ENCODE assay signal across 22 cellular contexts in genomic region chr3:47404420-47404819, GRCh38. TPM values are rescaled to one million over a fixed set of nuclear protein-coding genes. Genes with fewer than 3 reads are reported as not detected.
DNase-seq lines count a peak whose midpoint lies in the region; ATAC-seq and TF ChIP-seq lines count a peak whose summit lies in the region.
"Had no signal": no experiment of that assay in that cellular context is flagged by ENCODE, and none has a peak within 500 bp of the region (broad histone marks: within the 10 kb centered on the region; RNA-seq: fewer than 3 reads in every experiment).

No MANE protein-coding gene starts in this region.

- H3K4me3 ChIP-seq in gastroesophageal sphincter, result no peak overlapping the region
- no peak overlapping the region for H3K4me3 ChIP-seq in sigmoid colon
- H3K4me3 ChIP-seq: BLaER1, GM12878, psoas muscle had no signal

- WGBS in gastroesophageal sphincter (ENCODE audit: low coverage in 1 of 2), 2 donors, result 21 to 44% methylated on average over 2 of the region's 13 CpGs
- 89 to 92% methylated on average over 13 of the region's 13 CpGs for WGBS in sigmoid colon, 2 donors

- H3K4me1 ChIP-seq in gastroesophageal sphincter (peaks cover 6 to 28% (median 16%) of the 10 kb centered on the region in 3 donors), sigmoid colon (peaks cover 0 to 26% (median 23%) of the 10 kb centered on the region in 4 donors)

- TF ChIP-seq CTCF in gastroesophageal sphincter (IDR thresholded peaks at IDR 0.05), result no peak
- no peak for TF ChIP-seq CTCF in sigmoid colon (IDR thresholded peaks at IDR 0.05)

- peaks cover 0 to 72% of the 10 kb centered on the region in 2 donors for H3K36me3 ChIP-seq in gastroesophageal sphincter
- H3K36me3 ChIP-seq in sigmoid colon, result peaks cover 19 to 50% (median 29%) of the 10 kb centered on the region in 4 donors

- TF ChIP-seq EP300 in gastroesophageal sphincter (IDR thresholded peaks at IDR 0.05), result no peak
- no peak for TF ChIP-seq EP300 in sigmoid colon (IDR thresholded peaks at IDR 0.05)

- TF ChIP-seq POLR2A in gastroesophageal sphincter (IDR thresholded peaks at IDR 0.05) (no peak), sigmoid colon (IDR thresholded peaks at IDR 0.05) (no peak)

- H3K27me3 ChIP-seq in gastroesophageal sphincter (no peaks in the 10 kb centered on the region), sigmoid colon (no peaks in the 10 kb centered on the region)
- H3K27me3 ChIP-seq: BLaER1 had no signal

- H3K9me3 ChIP-seq in gastroesophageal sphincter (no peaks in the 10 kb centered on the region), sigmoid colon (no peaks in the 10 kb centered on the region)
- H3K9me3 ChIP-seq: BLaER1, psoas muscle had no signal

- intact Hi-C loops in Right ventricle myocardium inferior (cut with DNase I), result no loop called here
- intact Hi-C loops in left ventricle myocardium superior (cut with micrococcal nuclease), result no loop called here
- intact Hi-C loops in sigmoid colon (cut with DNase I), result no loop called here

- ATAC-seq in Right ventricle myocardium inferior (peak; percentile 1), left ventricle myocardium superior (no peak), gastroesophageal sphincter (no peak), HG03354 (IDR thresholded peaks at IDR 0.05; ENCODE audit: poor library complexity, severe bottlenecking, unreplicated experiment) (no peak), GM21447 (IDR thresholded peaks at IDR 0.05; ENCODE audit: unreplicated experiment) (no peak)
- ATAC-seq: GM12878; natural killer cell; stimulated activated memory B cell treated with anti-CD40 and anti-IgM and Interleukin-4, amounts not matched to agents 10 μg/mL and 1 μg/mL and 100 μg/mL, for 72 hours had no signal

- DNase-seq in Right ventricle myocardium inferior (ENCODE audit: missing footprints), result peak; percentile 71
- DNase-seq in left ventricle myocardium superior, result no peak
- no peak for DNase-seq in sigmoid colon
- DNase-seq in NCI-H1092 (lab: John Stamatoyannopoulos, UW), result no peak
- no peak for DNase-seq in NCI-H510A treated with DMSO at 0.1 percent for 48 hours (lab: John Stamatoyannopoulos, UW)
- DNase-seq: 8988T; activated CD4-positive, alpha-beta memory T cell treated with anti-CD3 and anti-CD28 coated beads, Interleukin-2, amount 10 ng/mL, durations not matched to agents 7 days and 5 days; activated naive CD4-positive, alpha-beta T cell treated with anti-CD3 and anti-CD28 coated beads, Interleukin-2, amount 10 ng/mL, durations not matched to agents 7 days and 5 days; activated T-cell treated with anti-CD3 and anti-CD28 coated beads, Interleukin-2, amount 50 U/mL, for 1 hour; DMS 273 treated with DMSO at 0.1 percent for 48 hours; GDM1; natural killer cell; NCI-H1092 treated with DMSO at 0.1 percent for 48 hours; NCI-H510A had no signal

- H3K27ac ChIP-seq in gastroesophageal sphincter (peak overlapping the region; percentile 8 to 85 (median 76)), sigmoid colon (peak overlapping the region; percentile 66 to 73 (median 68))
- H3K27ac ChIP-seq: BLaER1, KMS-11, psoas muscle had no signal

RNA-seq across cellular contexts. Expression of gene PTPN23, which starts 23.6 kb away (rescaled TPM):
- total RNA-seq in Right ventricle myocardium inferior, result 21.1 TPM
- total RNA-seq in left ventricle myocardium superior, result 18.6 TPM
- total RNA-seq in gastroesophageal sphincter, result 10 to 100 TPM in 3 of 4 donors, 1 to 10 TPM in 1; 9.1 to 34.2 (median 19.5) TPM
- total RNA-seq in sigmoid colon, result 10 to 100 TPM; 11.0 to 26.9 (median 14.7) TPM
- polyA plus RNA-seq in sigmoid colon, result 10 to 100 TPM in 2 of 3 donors, 1 to 10 TPM in 1; 7.8 to 23.1 (median 10.2) TPM
